ENCODE assay signal across 21 cellular contexts in genomic region chr2:1835581-1836201, GRCh38.
DNase-seq lines count a peak whose midpoint lies in the region; ATAC-seq and TF ChIP-seq lines count a peak whose summit lies in the region.
"Had no signal": no experiment of that assay in that cellular context is flagged by ENCODE, and none has a peak within 500 bp of the region (broad histone marks: within the 10 kb centered on the region; RNA-seq: fewer than 3 reads in every experiment).

No MANE protein-coding gene starts in this region.

- in situ Hi-C loops in GM23248 (cut with MboI), result no loop called here

- no peaks in the 10 kb centered on the region for H3K79me2 ChIP-seq in GM23248 (ENCODE audit: insufficient read depth)

- intact Hi-C loops in body of pancreas (cut with DNase I) (no loop called here), right lobe of liver (cut with DNase I) (no loop called here), Calu3 (cut with micrococcal nuclease; ENCODE audit: unreplicated experiment) (no loop called here)

- H3K9me2 ChIP-seq in GM23248 (ENCODE audit: insufficient read depth), result no peaks in the 10 kb centered on the region

- no peaks in the 10 kb centered on the region for H3F3A ChIP-seq in GM23248 (ENCODE audit: insufficient read depth)

- no peak overlapping the region for H2AFZ ChIP-seq in GM23248

- CTCF ChIA-PET in Calu3 (lab: Charles Lee), result no interaction called here

- no peaks in the 10 kb centered on the region for H3K36me3 ChIP-seq in GM23248 (ENCODE audit: low read depth)
- H3K36me3 ChIP-seq in body of pancreas (replicated peaks in 1 of 2; ENCODE audit: insufficient read depth in 1 of 2, low read depth in 2 of 2), result no peaks in the 10 kb centered on the region
- no peaks in the 10 kb centered on the region for H3K36me3 ChIP-seq in right lobe of liver
- H3K36me3 ChIP-seq in thoracic aorta, result no peaks in the 10 kb centered on the region
- H3K36me3 ChIP-seq: Peyer's patch, uterus had no signal

- peaks cover 3% of the 10 kb centered on the region for H3K27me3 ChIP-seq in GM23248 (replicated peaks; ENCODE audit: insufficient read depth)
- no peaks in the 10 kb centered on the region for H3K27me3 ChIP-seq in body of pancreas
- H3K27me3 ChIP-seq in right lobe of liver, result no peaks in the 10 kb centered on the region
- no peaks in the 10 kb centered on the region for H3K27me3 ChIP-seq in thoracic aorta (replicated peaks; ENCODE audit: insufficient read depth)
- H3K27me3 ChIP-seq: Peyer's patch, uterus had no signal

- H3K4me3 ChIP-seq in GM23248, result no peak overlapping the region
- H3K4me3 ChIP-seq in body of pancreas, result no peak overlapping the region
- H3K4me3 ChIP-seq in right lobe of liver, result no peak overlapping the region
- H3K4me3 ChIP-seq in thoracic aorta, result no peak overlapping the region
- H3K4me3 ChIP-seq: Peyer's patch, skin epidermis, uterus had no signal

- H3K9me3 ChIP-seq in GM23248 (ENCODE audit: low read depth), result no peaks in the 10 kb centered on the region
- H3K9me3 ChIP-seq in body of pancreas, result no peaks in the 10 kb centered on the region
- H3K9me3 ChIP-seq in right lobe of liver, result no peaks in the 10 kb centered on the region
- no peaks in the 10 kb centered on the region for H3K9me3 ChIP-seq in thoracic aorta
- H3K9me3 ChIP-seq: Peyer's patch, uterus had no signal

- H3K9ac ChIP-seq in GM23248, result no peak overlapping the region

- DNase-seq in GM23248, result peak; percentile 15
- DNase-seq in body of pancreas, result peak; percentile 57 to 79 (median 72)
- peak in 1 of 3 donors; percentile 47 for DNase-seq in right lobe of liver
- no peak for DNase-seq in thoracic aorta (ENCODE audit: low spot score)
- no peak for DNase-seq in Calu3
- no peak for DNase-seq in NCI-H345 (lab: John Stamatoyannopoulos, UW)
- DNase-seq: activated gamma-delta T cell; activated naive CD8-positive, alpha-beta T cell treated with anti-CD3 and anti-CD28 coated beads, Interleukin-2, amount 50 U/mL, for 24 hours; CD4-positive, CD25-positive, alpha-beta regulatory T cell; effector CD8-positive, alpha-beta T cell; foreskin fibroblast; KG1; NCI-H1436 treated with DMSO at 0.1 percent for 48 hours; NCI-H510A treated with DMSO at 0.1 percent for 48 hours; nephron progenitor cell; Peyer's patch; T-helper 1 cell; uterus had no signal

- H3K4me1 Mint-ChIP-seq in Calu3 (ENCODE audit: low read depth, unreplicated experiment), result no peaks in the 10 kb centered on the region
- H3K4me1 Mint-ChIP-seq: activated naive CD8-positive, alpha-beta T cell treated with anti-CD3 and anti-CD28 coated beads, Interleukin-2, amount 50 U/mL, for 24 hours; CD4-positive, CD25-positive, alpha-beta regulatory T cell had no signal

- H4K20me1 ChIP-seq in GM23248 (ENCODE audit: insufficient read depth), result no peaks in the 10 kb centered on the region

- no peak overlapping the region for H3K27ac Mint-ChIP-seq in Calu3 (ENCODE audit: unreplicated experiment)
- H3K27ac Mint-ChIP-seq: activated naive CD8-positive, alpha-beta T cell treated with anti-CD3 and anti-CD28 coated beads, Interleukin-2, amount 50 U/mL, for 24 hours; CD4-positive, CD25-positive, alpha-beta regulatory T cell; nephron progenitor cell had no signal

- H3K4me1 ChIP-seq in GM23248 (ENCODE audit: insufficient read depth) (no peaks in the 10 kb centered on the region), body of pancreas (peaks cover 26% of the 10 kb centered on the region), right lobe of liver (no peaks in the 10 kb centered on the region), thoracic aorta (ENCODE audit: control insufficient read depth in 1 of 2, low read depth in 2 of 2) (peaks cover 30 to 44% of the 10 kb centered on the region in 2 donors)
- H3K4me1 ChIP-seq: Peyer's patch, uterus had no signal

- no peaks in the 10 kb centered on the region for H3K27me3 Mint-ChIP-seq in Calu3 (ENCODE audit: unreplicated experiment)
- H3K27me3 Mint-ChIP-seq: activated naive CD8-positive, alpha-beta T cell treated with anti-CD3 and anti-CD28 coated beads, Interleukin-2, amount 50 U/mL, for 24 hours; brain; CD4-positive, CD25-positive, alpha-beta regulatory T cell had no signal

- 16 to 21% methylated on average over 13 of the region's 13 CpGs for WGBS in GM23248 (ENCODE audit: low coverage in 1 of 2, low lambda C conversion rate in 2 of 2, missing lambda C conversion rate in 2 of 2), 2 experiments
- WGBS in body of pancreas, 2 donors, result 24 to 35% methylated on average over 12 to 13 of the region's 13 CpGs
- WGBS in right lobe of liver (ENCODE audit: insufficient coverage, low coverage, low lambda C conversion rate, missing lambda C conversion rate), result 38% methylated on average over 10 of the region's 13 CpGs

- peak; percentile 77 for ATAC-seq in body of pancreas
- ATAC-seq in right lobe of liver, result peak in 3 of 4 donors; percentile 22 to 77 (median 30)
- no peak for ATAC-seq in thoracic aorta (ENCODE audit: insufficient number of reproducible peaks, low FRiP score, low read depth)
- no peak for ATAC-seq in HG03460 (IDR thresholded peaks at IDR 0.05; ENCODE audit: unreplicated experiment)
- ATAC-seq: activated naive CD8-positive, alpha-beta T cell treated with anti-CD3 and anti-CD28 coated beads, Interleukin-2, amount 50 U/mL, for 24 hours had no signal

- no peak overlapping the region for H3K27ac ChIP-seq in GM23248
- peak overlapping the region in 3 of 4 donors; percentile 50 to 68 (median 57) for H3K27ac ChIP-seq in body of pancreas
- no peak overlapping the region for H3K27ac ChIP-seq in right lobe of liver
- H3K27ac ChIP-seq in thoracic aorta, result peak overlapping the region; percentile 38 to 56
- H3K27ac ChIP-seq: Peyer's patch, skin epidermis, uterus had no signal

- no peak overlapping the region for H3K4me2 ChIP-seq in GM23248 (ENCODE audit: unreplicated experiment)

- no TSS peak for BruUV-seq in Calu3 (replicated peaks; lab: Mats Ljungman, UMichigan)

- H3K36me3 Mint-ChIP-seq in Calu3 (ENCODE audit: insufficient read depth, unreplicated experiment), result no peaks in the 10 kb centered on the region
- H3K36me3 Mint-ChIP-seq: CD4-positive, CD25-positive, alpha-beta regulatory T cell had no signal

- H3K9me3 Mint-ChIP-seq in Calu3 (ENCODE audit: low read depth, unreplicated experiment), result peaks cover 25% of the 10 kb centered on the region
- H3K9me3 Mint-ChIP-seq: activated naive CD8-positive, alpha-beta T cell treated with anti-CD3 and anti-CD28 coated beads, Interleukin-2, amount 50 U/mL, for 24 hours; nephron progenitor cell had no signal

- TF ChIP-seq POLR2A in body of pancreas (IDR thresholded peaks at IDR 0.05), result no peak
- no peak for TF ChIP-seq POLR2A in right lobe of liver (IDR thresholded peaks at IDR 0.05)

- H3K4me3 Mint-ChIP-seq in Calu3 (ENCODE audit: low read depth, unreplicated experiment), result no peak overlapping the region
- H3K4me3 Mint-ChIP-seq: activated naive CD8-positive, alpha-beta T cell treated with anti-CD3 and anti-CD28 coated beads, Interleukin-2, amount 50 U/mL, for 24 hours; CD4-positive, CD25-positive, alpha-beta regulatory T cell; nephron progenitor cell had no signal

- TF ChIP-seq CTCF in body of pancreas (IDR thresholded peaks at IDR 0.05) (peak in 1 of 7 experiments; percentile 2), right lobe of liver (IDR thresholded peaks at IDR 0.05) (no peak), thoracic aorta (IDR thresholded peaks at IDR 0.05) (no peak), Calu3 (IDR thresholded peaks at IDR 0.05; ENCODE audit: unreplicated experiment) (no peak)

Comparison
In these comparisons a context has a peak if more than half of its experiments do, and no peak if none do; other contexts are left out.
1. DNase-seq: peak in GM23248 (single experiment) and body of pancreas (4 of 4); none in thoracic aorta (single experiment), Calu3 (single experiment) and NCI-H345 (single experiment).
2. H3K27ac ChIP-seq: peak in body of pancreas (3 of 4) and thoracic aorta (2 of 2); none in GM23248 (single experiment) and right lobe of liver (0 of 3).
3. ATAC-seq: peak in body of pancreas (single experiment) and right lobe of liver (3 of 4); none in thoracic aorta (single experiment) and HG03460 (single experiment).